In the genomic region with DNA sequence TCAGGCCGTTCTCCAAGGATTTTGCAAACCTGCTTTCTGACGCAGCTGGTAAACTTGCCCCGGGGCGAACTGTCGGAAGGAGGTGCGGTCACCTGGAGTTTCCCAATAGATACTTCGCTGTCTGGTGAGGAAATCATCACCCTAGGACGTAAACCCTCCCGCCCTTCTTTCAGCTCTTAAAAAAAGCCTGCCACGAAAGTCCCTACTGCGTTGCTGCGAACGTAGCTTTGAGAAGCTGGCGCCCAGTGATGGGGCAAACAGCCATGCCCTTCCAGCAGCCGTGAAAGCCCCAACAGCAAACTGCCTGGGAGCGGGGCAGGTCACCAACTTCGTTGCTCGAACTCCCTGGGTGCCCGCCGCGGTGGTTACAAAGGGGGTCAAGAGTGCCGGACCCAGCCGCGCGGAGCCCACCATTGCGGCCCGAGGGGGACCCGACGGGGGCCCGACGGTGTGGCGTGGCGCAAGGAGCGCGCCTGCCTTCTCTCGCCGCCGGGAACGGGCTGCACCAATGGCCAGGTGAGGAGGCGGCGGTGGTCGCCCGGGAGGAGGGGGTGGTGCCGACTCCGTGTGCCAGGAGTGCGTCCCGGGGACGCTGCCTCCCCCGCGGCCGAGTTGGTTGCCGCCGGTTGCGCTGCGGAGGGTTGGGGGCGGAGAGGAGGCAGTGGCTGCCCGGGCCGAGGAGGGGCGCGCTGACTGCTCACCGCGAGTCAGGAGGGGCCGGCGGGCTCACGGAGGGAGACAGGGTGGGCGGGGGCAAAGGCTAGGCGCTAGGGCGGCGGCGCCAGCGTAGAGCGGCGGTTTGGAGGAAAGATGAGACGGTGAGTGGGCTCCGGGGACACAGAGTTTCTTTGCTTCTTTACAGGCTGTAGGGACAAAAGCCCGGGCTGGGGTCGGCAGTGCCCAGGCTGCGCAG, we compare ENCODE assay signal across 8 cellular contexts. TPM values are rescaled to one million over a fixed set of nuclear protein-coding genes. Genes with fewer than 3 reads are reported as not detected.
DNase-seq lines count a peak whose midpoint lies in the region; ATAC-seq and TF ChIP-seq lines count a peak whose summit lies in the region.

A gene (plus strand): TSS at position 205 of the 913 bp plus-strand sequence. CDS start 24,813 bp downstream, outside the sequence.

- H3K4me3 ChIP-seq in cardiac fibroblast (replicated peaks in 1 of 2; ENCODE audit: low read depth in 2 of 2, low read length in 2 of 2), result peak within 1 kb of the TSS; percentile 70 to 88
- H3K4me3 ChIP-seq in kidney epithelial cell (ENCODE audit: low read depth, low read length), result peak within 1 kb of the TSS; percentile 84

- H3K27me3 ChIP-seq in kidney epithelial cell (ENCODE audit: control insufficient read depth, insufficient read depth, low read length), result no peaks in the 10 kb centered on the region

- DNase-seq in ACHN, result peak; percentile 82
- DNase-seq in NCI-H1105 (lab: John Stamatoyannopoulos, UW), result peak; percentile 66
- DNase-seq in activated CD4-positive, CD25-positive, alpha-beta regulatory T cell treated with anti-CD3 and anti-CD28 coated beads, Interleukin-2, amount 50 U/mL, for 16 hours (ENCODE audit: low read depth, low spot score), result peak; percentile 0
- DNase-seq in cardiac fibroblast (ENCODE audit: low read depth in 2 of 2), result peak; percentile 85 to 92
- DNase-seq in kidney epithelial cell (ENCODE audit: low read depth), result no peak
- DNase-seq in stimulated activated CD4-positive, alpha-beta T cell treated with anti-CD3 and anti-CD28 coated beads, Interleukin-1b, Interleukin-23, amount 100 ng/mL, for 48 hours, result peak; percentile 38

- no peaks in the 10 kb centered on the region for H3K36me3 ChIP-seq in kidney epithelial cell (ENCODE audit: control insufficient read depth, insufficient read depth, low read length)

- no peak for TF ChIP-seq CTCF in cardiac fibroblast (IDR thresholded peaks at IDR 0.05; ENCODE audit: low read depth, low read length)
- TF ChIP-seq CTCF in kidney epithelial cell (IDR thresholded peaks at IDR 0.05; ENCODE audit: insufficient read depth, low read length, poor library complexity, severe bottlenecking), result peak; percentile 15

- peak; percentile 19 for ATAC-seq in GM19351 (IDR thresholded peaks at IDR 0.05; ENCODE audit: unreplicated experiment)
- no peak for ATAC-seq in GM21737 (IDR thresholded peaks at IDR 0.05; ENCODE audit: unreplicated experiment)

- in situ Hi-C loops in ACHN (cut with HindIII; ENCODE audit: low pct_ligation_motif_present, low pct_unique_long_range_greater_than_20kb, low sequenced_read_pairs), result no loop called here

RNA-seq across cellular contexts. Expression of the gene that starts here (rescaled TPM):
- 57.2 and 57.6 TPM in 2 replicates for total RNA-seq in kidney epithelial cell
